ENCODE assay signal across 19 cellular contexts in genomic region chr4:100842856-100843255, GRCh38.
DNase-seq lines count a peak whose midpoint lies in the region; FAIRE-seq and TF ChIP-seq lines count a peak whose summit lies in the region.
"Had no signal": no experiment of that assay in that cellular context is flagged by ENCODE, and none has a peak within 500 bp of the region (broad histone marks: within the 10 kb centered on the region; RNA-seq: fewer than 3 reads in every experiment).

No MANE protein-coding gene starts in this region.

- H2AFZ ChIP-seq in astrocyte (ENCODE audit: low read depth, low read length), result no peak overlapping the region
- H2AFZ ChIP-seq in mesenchymal stem cell (ENCODE audit: low read depth, low read length), result no peak overlapping the region
- H2AFZ ChIP-seq in MM.1S (ENCODE audit: low read length), result no peak overlapping the region

- no peak overlapping the region for H2BK12ac ChIP-seq in mesenchymal stem cell (ENCODE audit: low read length in 2 of 2)

- H3K4me3 Mint-ChIP-seq in astrocyte (ENCODE audit: unreplicated experiment), result no peak overlapping the region
- H3K4me3 Mint-ChIP-seq: CD4-positive, alpha-beta T cell; H9; IgD-negative memory B cell had no signal

- H3K4ac ChIP-seq in mesenchymal stem cell (ENCODE audit: low read depth in 1 of 2, low read length in 2 of 2), result no peak overlapping the region

- no peak overlapping the region for H2BK15ac ChIP-seq in mesenchymal stem cell (ENCODE audit: low read depth, poor library complexity, severe bottlenecking)

- H4K91ac ChIP-seq in mesenchymal stem cell (ENCODE audit: low read length), result no peak overlapping the region

- DNase-seq in H4 (ENCODE audit: low spot score), result peak; percentile 70
- DNase-seq in MV-4-11 (lab: John Stamatoyannopoulos, UW), result peak; percentile 64
- DNase-seq in astrocyte (ENCODE audit: low read depth), result peak; percentile 28
- DNase-seq in mesenchymal stem cell, result peak; percentile 74
- DNase-seq in A172 (ENCODE audit: low spot score), result no peak
- no peak for DNase-seq in stimulated activated CD4-positive, alpha-beta T cell treated with anti-CD3 and anti-CD28 coated beads, Interleukin-15, amount 100 ng/mL, for 24 hours
- no peak for DNase-seq in MM.1S
- DNase-seq: BE2C; CD4-positive, alpha-beta T cell; DMS79 treated with DMSO at 0.1 percent for 48 hours; GDM1; H9; Kasumi-1; NCI-H146; NCI-H2081; NCI-H510A; SIG-M5 had no signal

- H3K4me1 ChIP-seq in astrocyte (ENCODE audit: insufficient read depth, low read length), result no peaks in the 10 kb centered on the region
- no peaks in the 10 kb centered on the region for H3K4me1 ChIP-seq in mesenchymal stem cell (ENCODE audit: control insufficient read depth, insufficient read depth, low read depth, low read length)
- no peaks in the 10 kb centered on the region for H3K4me1 ChIP-seq in MM.1S (ENCODE audit: low read length)

- no peak overlapping the region for H4K8ac ChIP-seq in mesenchymal stem cell (ENCODE audit: low read length)

- H3K27me3 Mint-ChIP-seq in astrocyte (ENCODE audit: low read depth, unreplicated experiment), result no peaks in the 10 kb centered on the region

- no CpG with 5 or more reads among the region's 1 CpG for WGBS in mesenchymal stem cell

- no peak for TF ChIP-seq CTCF in astrocyte (IDR thresholded peaks at IDR 0.05; ENCODE audit: insufficient read depth, low read depth, low read length)
- no peak for TF ChIP-seq CTCF in MM.1S (IDR thresholded peaks at IDR 0.05; ENCODE audit: low read length)

- H3K14ac ChIP-seq in mesenchymal stem cell (ENCODE audit: low read length in 2 of 2), result no peak overlapping the region

- H3K36me3 ChIP-seq in astrocyte (ENCODE audit: insufficient read depth, low read length) (no peaks in the 10 kb centered on the region), mesenchymal stem cell (ENCODE audit: control insufficient read depth in 1 of 2, insufficient read depth in 2 of 2, low read depth in 1 of 2, low read length in 2 of 2) (no peaks in the 10 kb centered on the region), MM.1S (replicated peaks; ENCODE audit: insufficient read depth, low read length) (no peaks in the 10 kb centered on the region)
- H3K36me3 ChIP-seq: BE2C had no signal

- no peak overlapping the region for H3K23ac ChIP-seq in mesenchymal stem cell (ENCODE audit: low read length in 2 of 2)

- H3K9me2 ChIP-seq in MM.1S (replicated peaks; ENCODE audit: insufficient read depth, low read length), result no peaks in the 10 kb centered on the region

- no peak for FAIRE-seq in astrocyte (lab: Jason Lieb, UNC)
- FAIRE-seq: GM12878 had no signal

- H3K4me2 ChIP-seq in astrocyte (ENCODE audit: low read length) (no peak overlapping the region), mesenchymal stem cell (ENCODE audit: low read length, poor library complexity, severe bottlenecking) (no peak overlapping the region), MM.1S (ENCODE audit: low read depth, low read length) (no peak overlapping the region)

- H3K79me1 ChIP-seq in mesenchymal stem cell (replicated peaks; ENCODE audit: low read length, poor library complexity, severe bottlenecking), result no peaks in the 10 kb centered on the region

- H3F3A ChIP-seq in MM.1S (ENCODE audit: insufficient read depth, low read length), result no peaks in the 10 kb centered on the region

- H3K9me3 Mint-ChIP-seq in astrocyte (ENCODE audit: unreplicated experiment), result no peaks in the 10 kb centered on the region
- H3K9me3 Mint-ChIP-seq: CD4-positive, alpha-beta T cell; H9 had no signal

- no peak overlapping the region for H2BK5ac ChIP-seq in mesenchymal stem cell (ENCODE audit: low read depth, low read length, poor library complexity, severe bottlenecking)

- no peak overlapping the region for H3K9ac ChIP-seq in astrocyte (ENCODE audit: low read length)
- H3K9ac ChIP-seq in mesenchymal stem cell (ENCODE audit: low read length), result no peak overlapping the region
- H3K9ac ChIP-seq in MM.1S (ENCODE audit: low read length), result no peak overlapping the region

- H3K4me3 ChIP-seq in astrocyte (ENCODE audit: insufficient read depth, low read depth, low read length) (no peak overlapping the region), mesenchymal stem cell (ENCODE audit: insufficient read depth in 1 of 2, low read depth in 1 of 2, low read length in 2 of 2) (no peak overlapping the region), MM.1S (ENCODE audit: low read length) (no peak overlapping the region)
- H3K4me3 ChIP-seq: GM12878 had no signal

- no peak overlapping the region for H3K27ac Mint-ChIP-seq in astrocyte (ENCODE audit: unreplicated experiment)
- H3K27ac Mint-ChIP-seq: CD4-positive, alpha-beta T cell; IgD-negative memory B cell had no signal

- H4K20me1 ChIP-seq in astrocyte (ENCODE audit: insufficient read depth, low read length) (no peaks in the 10 kb centered on the region), MM.1S (ENCODE audit: insufficient read depth, low read length) (no peaks in the 10 kb centered on the region)

- no peak overlapping the region for H3K18ac ChIP-seq in mesenchymal stem cell (ENCODE audit: low read depth in 1 of 2, low read length in 2 of 2)

- no peaks in the 10 kb centered on the region for H3K27me3 ChIP-seq in astrocyte (ENCODE audit: insufficient read depth, low read length)
- H3K27me3 ChIP-seq in mesenchymal stem cell (ENCODE audit: control insufficient read depth in 1 of 2, insufficient read depth in 1 of 2, low read length in 2 of 2), result no peaks in the 10 kb centered on the region
- H3K27me3 ChIP-seq in MM.1S (replicated peaks; ENCODE audit: insufficient read depth, low read length), result no peaks in the 10 kb centered on the region
- H3K27me3 ChIP-seq: BE2C had no signal

- H3K36me3 Mint-ChIP-seq in astrocyte (ENCODE audit: low read depth, unreplicated experiment), result no peaks in the 10 kb centered on the region
- H3K36me3 Mint-ChIP-seq: IgD-negative memory B cell had no signal

- no peak overlapping the region for H2AK5ac ChIP-seq in mesenchymal stem cell (ENCODE audit: low read length, severe bottlenecking)

- no peaks in the 10 kb centered on the region for H3K79me2 ChIP-seq in astrocyte (ENCODE audit: insufficient read depth, low read length)
- H3K79me2 ChIP-seq in MM.1S (ENCODE audit: low read length), result no peaks in the 10 kb centered on the region

- no peak overlapping the region for H2BK120ac ChIP-seq in mesenchymal stem cell (ENCODE audit: low read depth, low read length)

- no peaks in the 10 kb centered on the region for H3K9me3 ChIP-seq in astrocyte (ENCODE audit: insufficient read depth, low read depth, low read length)
- no peaks in the 10 kb centered on the region for H3K9me3 ChIP-seq in mesenchymal stem cell (ENCODE audit: control insufficient read depth, low read length)
- H3K9me3 ChIP-seq in MM.1S (replicated peaks; ENCODE audit: insufficient read depth, low read length), result no peaks in the 10 kb centered on the region
- H3K9me3 ChIP-seq: BE2C had no signal

- H3K4me1 Mint-ChIP-seq in astrocyte (ENCODE audit: low read depth, unreplicated experiment), result no peaks in the 10 kb centered on the region
- H3K4me1 Mint-ChIP-seq: IgD-negative memory B cell had no signal

- H3K27ac ChIP-seq in astrocyte (ENCODE audit: low read depth, low read length), result no peak overlapping the region
- no peak overlapping the region for H3K27ac ChIP-seq in mesenchymal stem cell (ENCODE audit: low read length, poor library complexity, severe bottlenecking)
- no peak overlapping the region for H3K27ac ChIP-seq in MM.1S (ENCODE audit: low read length)

Comparison
In these comparisons a context has a peak if more than half of its experiments do, and no peak if none do; other contexts are left out.
1. DNase-seq: peak in H4 (single experiment), MV-4-11 (single experiment), astrocyte (single experiment) and mesenchymal stem cell (single experiment); none in A172 (single experiment), stimulated activated CD4-positive, alpha-beta T cell treated with anti-CD3 and anti-CD28 coated beads, Interleukin-15, amount 100 ng/mL, for 24 hours (single experiment) and MM.1S (single experiment).